In the genomic region with DNA sequence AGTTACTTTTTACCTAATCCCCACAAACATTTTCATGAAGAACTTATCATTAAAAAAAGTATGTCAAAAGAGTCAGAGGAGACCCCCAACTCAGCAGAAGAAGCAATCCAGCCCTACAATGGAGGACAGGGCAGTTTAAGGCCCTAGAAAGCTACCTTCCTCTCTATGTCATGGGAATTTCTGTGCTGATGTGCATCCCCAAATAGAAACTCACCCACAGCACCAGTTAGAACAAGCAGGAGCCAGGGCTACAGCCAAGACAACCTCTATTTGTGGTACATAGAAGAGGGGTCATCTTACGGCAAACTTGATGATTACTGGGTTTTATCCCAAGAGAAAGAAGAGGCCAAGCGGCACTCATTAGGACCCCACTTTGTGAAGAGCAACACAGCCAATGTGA, we compare ENCODE assay signal across 26 cellular contexts.
"Had no signal": no experiment of that assay in that cellular context is flagged by ENCODE, and none has a peak within 500 bp of the region (broad histone marks: within the 10 kb centered on the region; RNA-seq: fewer than 3 reads in every experiment).

No MANE protein-coding gene starts in this region.

- H3K27me3 Mint-ChIP-seq: brain had no signal

- H3K4me3 Mint-ChIP-seq: activated CD8-positive, alpha-beta T cell treated with anti-CD3 and anti-CD28 coated beads, Interleukin-2, amount 10 ng/mL, durations not matched to agents 7 days and 5 days; activated naive CD8-positive, alpha-beta T cell treated with anti-CD3 and anti-CD28 coated beads, Interleukin-2, amount 50 U/mL, for 24 hours; brain; T-helper 1 cell treated with Interleukin-12 subunit alpha and Interleukin-12 subunit beta and Interleukin-4 antibody, amounts not matched to agents 30 μg/mL and 1 μg/mL, for 36 hours; WTC11 had no signal

- DNase-seq: activated CD4-positive, alpha-beta T cell treated with anti-CD3 and anti-CD28 coated beads for 48 hours; activated CD4-positive, alpha-beta T cell treated with anti-CD3 and anti-CD28 coated beads, Interleukin-2, amount 50 U/mL, for 4 hours; activated CD4-positive, CD25-positive, alpha-beta regulatory T cell treated with anti-CD3 and anti-CD28 coated beads, Interleukin-2, amount 50 U/mL, for 72 hours; activated CD8-positive, alpha-beta memory T cell treated with anti-CD3 and anti-CD28 coated beads, Interleukin-2, amount 50 U/mL, for 48 hours; activated CD8-positive, alpha-beta T cell treated with anti-CD3 and anti-CD28 coated beads, Interleukin-2, amount 10 ng/mL, durations not matched to agents 7 days and 5 days; activated naive CD4-positive, alpha-beta T cell; activated naive CD8-positive, alpha-beta T cell treated with anti-CD3 and anti-CD28 coated beads, Interleukin-2, amount 50 U/mL, for 24 hours; activated T-cell treated with anti-CD3 and anti-CD28 coated beads, Interleukin-2, amount 50 U/mL, for 1 hour; caudate nucleus; KBM-7; MV-4-11; NCI-H1092 treated with DMSO at 0.1 percent for 48 hours; NCI-H1436; NCI-H1694 treated with DMSO at 0.1 percent for 48 hours; NCI-H2081; NCI-H510A treated with DMSO at 0.1 percent for 48 hours; NCI-H69; NK-92 treated with Interleukin-12 subunit alpha and Interleukin-12 subunit beta, amount 100 ng/mL, for 24 hours; OCI-M1; RPMI8226; SHP77 had no signal

- H3K9me3 ChIP-seq: SJSA1 had no signal

- H3K9me3 Mint-ChIP-seq: activated naive CD4-positive, alpha-beta T cell treated with anti-CD3 and anti-CD28 coated beads, Interleukin-2, amount 50 U/mL, for 72 hours; activated naive CD8-positive, alpha-beta T cell treated with anti-CD3 and anti-CD28 coated beads, Interleukin-2, amount 50 U/mL, for 24 hours; brain; T-helper 1 cell treated with Interleukin-12 subunit alpha and Interleukin-12 subunit beta and Interleukin-4 antibody, amounts not matched to agents 30 μg/mL and 1 μg/mL, for 36 hours; WTC11 had no signal

- H3K4me1 Mint-ChIP-seq: brain, WTC11 had no signal

- H3K27me3 ChIP-seq: SJSA1 had no signal

- H3K4me3 ChIP-seq: SJSA1 had no signal

- H3K36me3 Mint-ChIP-seq: activated naive CD4-positive, alpha-beta T cell treated with anti-CD3 and anti-CD28 coated beads, Interleukin-2, amount 50 U/mL, for 72 hours; brain; WTC11 had no signal

- H3K36me3 ChIP-seq: SJSA1 had no signal

- H3K27ac ChIP-seq: SJSA1 had no signal

- H3K27ac Mint-ChIP-seq: activated CD8-positive, alpha-beta T cell treated with anti-CD3 and anti-CD28 coated beads, Interleukin-2, amount 10 ng/mL, durations not matched to agents 7 days and 5 days; activated naive CD4-positive, alpha-beta T cell treated with anti-CD3 and anti-CD28 coated beads, Interleukin-2, amount 50 U/mL, for 72 hours; activated naive CD8-positive, alpha-beta T cell treated with anti-CD3 and anti-CD28 coated beads, Interleukin-2, amount 50 U/mL, for 24 hours; brain; T-helper 1 cell treated with Interleukin-12 subunit alpha and Interleukin-12 subunit beta and Interleukin-4 antibody, amounts not matched to agents 30 μg/mL and 1 μg/mL, for 36 hours; WTC11 had no signal
